1 cellular context compared by ENCODE assay signal in genomic region chr2:10125842-10126596, GRCh38.
A peak's percentile ranks its signal among the peaks of the same experiment; 100 is the strongest.
TF ChIP-seq lines count a peak whose summit lies in the region.

No MANE protein-coding gene starts in this region.

TF ChIP-seq in K562, 482 proteins besides CTCF, POLR2A, EP300 and RAD21 (continues in another document):
- 0 out of 2 replicates have a peak, but pooled peaks have one; percentile 17 for TF ChIP-seq POLR2G (IDR thresholded peaks at IDR 0.05; ENCODE audit: low read depth, low read length)
- no peak for TF ChIP-seq THRB (CRISPR knock-in tag; conservative IDR thresholded peaks at IDR 0.05)
- no peak for TF ChIP-seq SREBF1 (IDR thresholded peaks at IDR 0.05; ENCODE audit: borderline replicate concordance, low read depth, low read length)
- TF ChIP-seq ZNF507 (tag; conservative IDR thresholded peaks at IDR 0.05) = no peak
- TF ChIP-seq TCF3 (CRISPR knock-in tag; IDR thresholded peaks at IDR 0.05) = no peak
- TF ChIP-seq SRSF9 (IDR thresholded peaks at IDR 0.05; ENCODE audit: borderline replicate concordance, low read depth, low read length) = no peak
- no peak for TF ChIP-seq CLOCK (CRISPR knock-in tag; IDR thresholded peaks at IDR 0.05; ENCODE audit: borderline replicate concordance)
- TF ChIP-seq POLR2B (IDR thresholded peaks at IDR 0.05; ENCODE audit: low read depth, partially characterized antibody) = no peak
- peak; percentile 68 for TF ChIP-seq ZNF121 (CRISPR knock-in tag; conservative IDR thresholded peaks at IDR 0.05)
- TF ChIP-seq, protein P1, sequence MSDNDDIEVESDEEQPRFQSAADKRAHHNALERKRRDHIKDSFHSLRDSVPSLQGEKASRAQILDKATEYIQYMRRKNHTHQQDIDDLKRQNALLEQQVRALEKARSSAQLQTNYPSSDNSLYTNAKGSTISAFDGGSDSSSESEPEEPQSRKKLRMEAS (CRISPR knock-in tag; IDR thresholded peaks at IDR 0.05) = no peak
- TF ChIP-seq, protein P2, sequence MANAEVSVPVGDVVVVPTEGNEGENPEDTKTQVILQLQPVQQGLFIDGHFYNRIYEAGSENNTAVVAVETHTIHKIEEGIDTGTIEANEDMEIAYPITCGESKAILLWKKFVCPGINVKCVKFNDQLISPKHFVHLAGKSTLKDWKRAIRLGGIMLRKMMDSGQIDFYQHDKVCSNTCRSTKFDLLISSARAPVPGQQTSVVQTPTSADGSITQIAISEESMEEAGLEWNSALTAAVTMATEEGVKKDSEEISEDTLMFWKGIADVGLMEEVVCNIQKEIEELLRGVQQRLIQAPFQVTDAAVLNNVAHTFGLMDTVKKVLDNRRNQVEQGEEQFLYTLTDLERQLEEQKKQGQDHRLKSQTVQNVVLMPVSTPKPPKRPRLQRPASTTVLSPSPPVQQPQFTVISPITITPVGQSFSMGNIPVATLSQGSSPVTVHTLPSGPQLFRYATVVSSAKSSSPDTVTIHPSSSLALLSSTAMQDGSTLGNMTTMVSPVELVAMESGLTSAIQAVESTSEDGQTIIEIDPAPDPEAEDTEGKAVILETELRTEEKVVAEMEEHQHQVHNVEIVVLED (CRISPR knock-in tag; IDR thresholded peaks at IDR 0.05) = no peak
- TF ChIP-seq, protein P3, sequence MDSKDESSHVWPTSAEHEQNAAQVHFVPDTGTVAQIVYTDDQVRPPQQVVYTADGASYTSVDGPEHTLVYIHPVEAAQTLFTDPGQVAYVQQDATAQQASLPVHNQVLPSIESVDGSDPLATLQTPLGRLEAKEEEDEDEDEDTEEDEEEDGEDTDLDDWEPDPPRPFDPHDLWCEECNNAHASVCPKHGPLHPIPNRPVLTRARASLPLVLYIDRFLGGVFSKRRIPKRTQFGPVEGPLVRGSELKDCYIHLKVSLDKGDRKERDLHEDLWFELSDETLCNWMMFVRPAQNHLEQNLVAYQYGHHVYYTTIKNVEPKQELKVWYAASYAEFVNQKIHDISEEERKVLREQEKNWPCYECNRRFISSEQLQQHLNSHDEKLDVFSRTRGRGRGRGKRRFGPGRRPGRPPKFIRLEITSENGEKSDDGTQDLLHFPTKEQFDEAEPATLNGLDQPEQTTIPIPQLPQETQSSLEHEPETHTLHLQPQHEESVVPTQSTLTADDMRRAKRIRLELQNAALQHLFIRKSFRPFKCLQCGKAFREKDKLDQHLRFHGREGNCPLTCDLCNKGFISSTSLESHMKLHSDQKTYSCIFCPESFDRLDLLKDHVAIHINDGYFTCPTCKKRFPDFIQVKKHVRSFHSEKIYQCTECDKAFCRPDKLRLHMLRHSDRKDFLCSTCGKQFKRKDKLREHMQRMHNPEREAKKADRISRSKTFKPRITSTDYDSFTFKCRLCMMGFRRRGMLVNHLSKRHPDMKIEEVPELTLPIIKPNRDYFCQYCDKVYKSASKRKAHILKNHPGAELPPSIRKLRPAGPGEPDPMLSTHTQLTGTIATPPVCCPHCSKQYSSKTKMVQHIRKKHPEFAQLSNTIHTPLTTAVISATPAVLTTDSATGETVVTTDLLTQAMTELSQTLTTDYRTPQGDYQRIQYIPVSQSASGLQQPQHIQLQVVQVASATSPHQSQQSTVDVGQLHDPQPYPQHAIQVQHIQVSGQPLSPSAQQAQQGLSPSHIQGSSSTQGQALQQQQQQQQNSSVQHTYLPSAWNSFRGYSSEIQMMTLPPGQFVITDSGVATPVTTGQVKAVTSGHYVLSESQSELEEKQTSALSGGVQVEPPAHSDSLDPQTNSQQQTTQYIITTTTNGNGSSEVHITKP (IDR thresholded peaks at IDR 0.05; ENCODE audit: partially characterized antibody) = no peak
- TF ChIP-seq, protein P4, sequence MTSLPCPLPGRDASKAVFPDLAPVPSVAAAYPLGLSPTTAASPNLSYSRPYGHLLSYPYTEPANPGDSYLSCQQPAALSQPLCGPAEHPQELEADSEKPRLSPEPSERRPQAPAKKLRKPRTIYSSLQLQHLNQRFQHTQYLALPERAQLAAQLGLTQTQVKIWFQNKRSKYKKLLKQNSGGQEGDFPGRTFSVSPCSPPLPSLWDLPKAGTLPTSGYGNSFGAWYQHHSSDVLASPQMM (CRISPR knock-in tag; IDR thresholded peaks at IDR 0.05) = no peak
- TF ChIP-seq ZBED1 (IDR thresholded peaks at IDR 0.05) = 0 out of 2 replicates have a peak, but pooled peaks have one; percentile 58
- TF ChIP-seq, protein P5, sequence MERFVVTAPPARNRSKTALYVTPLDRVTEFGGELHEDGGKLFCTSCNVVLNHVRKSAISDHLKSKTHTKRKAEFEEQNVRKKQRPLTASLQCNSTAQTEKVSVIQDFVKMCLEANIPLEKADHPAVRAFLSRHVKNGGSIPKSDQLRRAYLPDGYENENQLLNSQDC (CRISPR knock-in tag; IDR thresholded peaks at IDR 0.05) = no peak
- TF ChIP-seq SFPQ (IDR thresholded peaks at IDR 0.05; ENCODE audit: low read depth, low read length) = no peak
- no peak for TF ChIP-seq ZNF644 (tag; IDR thresholded peaks at IDR 0.05; ENCODE audit: low read depth)
- no peak for TF ChIP-seq ZNF197 (CRISPR knock-in tag; IDR thresholded peaks at IDR 0.05; ENCODE audit: low read depth)
- TF ChIP-seq CEBPG (CRISPR knock-in tag; IDR thresholded peaks at IDR 0.05) = no peak
- no peak for TF ChIP-seq CEBPG (tag; conservative IDR thresholded peaks at IDR 0.05 in 1 of 2, IDR thresholded peaks at IDR 0.05 in 1 of 2)
- TF ChIP-seq CHD1 (IDR thresholded peaks at IDR 0.05; ENCODE audit: low read length) = no peak
- TF ChIP-seq TCF7L2 (IDR thresholded peaks at IDR 0.05; ENCODE audit: low read depth, low read length) = no peak
- TF ChIP-seq IRF9 (tag; IDR thresholded peaks at IDR 0.05) = no peak
- TF ChIP-seq, protein P6, sequence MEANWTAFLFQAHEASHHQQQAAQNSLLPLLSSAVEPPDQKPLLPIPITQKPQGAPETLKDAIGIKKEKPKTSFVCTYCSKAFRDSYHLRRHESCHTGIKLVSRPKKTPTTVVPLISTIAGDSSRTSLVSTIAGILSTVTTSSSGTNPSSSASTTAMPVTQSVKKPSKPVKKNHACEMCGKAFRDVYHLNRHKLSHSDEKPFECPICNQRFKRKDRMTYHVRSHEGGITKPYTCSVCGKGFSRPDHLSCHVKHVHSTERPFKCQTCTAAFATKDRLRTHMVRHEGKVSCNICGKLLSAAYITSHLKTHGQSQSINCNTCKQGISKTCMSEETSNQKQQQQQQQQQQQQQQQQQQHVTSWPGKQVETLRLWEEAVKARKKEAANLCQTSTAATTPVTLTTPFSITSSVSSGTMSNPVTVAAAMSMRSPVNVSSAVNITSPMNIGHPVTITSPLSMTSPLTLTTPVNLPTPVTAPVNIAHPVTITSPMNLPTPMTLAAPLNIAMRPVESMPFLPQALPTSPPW (CRISPR knock-in tag; IDR thresholded peaks at IDR 0.05) = no peak
- no peak for TF ChIP-seq SIN3B (IDR thresholded peaks at IDR 0.05; ENCODE audit: low read depth)
- no peak for TF ChIP-seq ZNF592 (IDR thresholded peaks at IDR 0.05)
- TF ChIP-seq CHD2 (IDR thresholded peaks at IDR 0.05; ENCODE audit: low read depth, low read length) = no peak
- TF ChIP-seq ARID1B (IDR thresholded peaks at IDR 0.05) = no peak
- no peak for TF ChIP-seq ATF2 (CRISPR knock-in tag; IDR thresholded peaks at IDR 0.05)
- TF ChIP-seq SNRNP70 (optimal IDR thresholded peaks at IDR 0.05; ENCODE audit: low read depth, low read length) = peak; percentile 62
- TF ChIP-seq, protein P7, sequence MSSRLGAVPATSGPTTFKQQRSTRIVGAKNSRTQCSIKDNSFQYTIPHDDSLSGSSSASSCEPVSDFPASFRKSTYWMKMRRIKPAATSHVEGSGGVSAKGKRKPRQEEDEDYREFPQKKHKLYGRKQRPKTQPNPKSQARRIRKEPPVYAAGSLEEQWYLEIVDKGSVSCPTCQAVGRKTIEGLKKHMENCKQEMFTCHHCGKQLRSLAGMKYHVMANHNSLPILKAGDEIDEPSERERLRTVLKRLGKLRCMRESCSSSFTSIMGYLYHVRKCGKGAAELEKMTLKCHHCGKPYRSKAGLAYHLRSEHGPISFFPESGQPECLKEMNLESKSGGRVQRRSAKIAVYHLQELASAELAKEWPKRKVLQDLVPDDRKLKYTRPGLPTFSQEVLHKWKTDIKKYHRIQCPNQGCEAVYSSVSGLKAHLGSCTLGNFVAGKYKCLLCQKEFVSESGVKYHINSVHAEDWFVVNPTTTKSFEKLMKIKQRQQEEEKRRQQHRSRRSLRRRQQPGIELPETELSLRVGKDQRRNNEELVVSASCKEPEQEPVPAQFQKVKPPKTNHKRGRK (tag; IDR thresholded peaks at IDR 0.05) = 0 out of 2 replicates have a peak, but pooled peaks have one; percentile 22
- TF ChIP-seq ZNF583 (CRISPR knock-in tag; IDR thresholded peaks at IDR 0.05) = no peak
